Comparison of ENCODE assay signal across 2 cellular contexts in genomic region chr3:15982667-15983145, GRCh38.
TF ChIP-seq lines count a peak whose summit lies in the region.

No MANE protein-coding gene starts in this region.

TF ChIP-seq in H1, 55 proteins besides CTCF, POLR2A, EP300 and RAD21 (continued from another document):
- no peak for TF ChIP-seq SP2 (IDR thresholded peaks at IDR 0.05; ENCODE audit: low read length)
- TF ChIP-seq EGR1 (IDR thresholded peaks at IDR 0.05; ENCODE audit: borderline replicate concordance, low read depth, low read length), result no peak
- TF ChIP-seq GTF2F1 (IDR thresholded peaks at IDR 0.05; ENCODE audit: borderline replicate concordance, low read depth, low read length), result no peak
- no peak for TF ChIP-seq YY1 (IDR thresholded peaks at IDR 0.05; ENCODE audit: low read depth, low read length)
- no peak for TF ChIP-seq RFX5 (IDR thresholded peaks at IDR 0.05; ENCODE audit: borderline replicate concordance, low read depth, low read length)
- no peak for TF ChIP-seq ASH2L (IDR thresholded peaks at IDR 0.05; ENCODE audit: low read length)
- no peak for TF ChIP-seq JUND (IDR thresholded peaks at IDR 0.05; ENCODE audit: low read length)
- TF ChIP-seq JUN (IDR thresholded peaks at IDR 0.05; ENCODE audit: low read depth, low read length), result no peak
- TF ChIP-seq GABPA (IDR thresholded peaks at IDR 0.05; ENCODE audit: borderline replicate concordance, insufficient read depth, low read length), result no peak
- TF ChIP-seq BCL11A (IDR thresholded peaks at IDR 0.05; ENCODE audit: low read depth in 2 of 2, low read length in 2 of 2), result no peak
- no peak for TF ChIP-seq NRF1 (IDR thresholded peaks at IDR 0.05; ENCODE audit: low read depth, low read length)
- no peak for TF ChIP-seq MAFK (IDR thresholded peaks at IDR 0.05; ENCODE audit: low read depth, low read length)
- TF ChIP-seq ATF2 (IDR thresholded peaks at IDR 0.05; ENCODE audit: low read length), result no peak

TF ChIP-seq in neural cell, 6 proteins besides CTCF, POLR2A, EP300 and RAD21 (continued from another document):
- TF ChIP-seq SMC3 (conservative IDR thresholded peaks at IDR 0.05; ENCODE audit: poor library complexity), result no peak
- TF ChIP-seq REST (IDR thresholded peaks at IDR 0.05; ENCODE audit: borderline replicate concordance), result no peak
- no peak for TF ChIP-seq TAF1 (IDR thresholded peaks at IDR 0.05; ENCODE audit: low read depth)
